In genomic region chrX:70422886-70423336, GRCh38 we compare ENCODE assay signal across 8 cellular contexts. TPM values are rescaled to one million over a fixed set of nuclear protein-coding genes. Genes with fewer than 3 reads are reported as not detected.
DNase-seq lines count a peak whose midpoint lies in the region; ATAC-seq, FAIRE-seq and TF ChIP-seq lines count a peak whose summit lies in the region.

Gene GDPD2, plus strand, starts transcription at chrX:70423314. Its CDS starts 1,671 bp downstream, at chrX:70424985.

- no peaks in the 10 kb centered on the region for H3K9me1 ChIP-seq in endothelial cell of umbilical vein (replicated peaks; ENCODE audit: control insufficient read depth, extremely low read depth, insufficient read depth, low read length)

- H3K79me2 ChIP-seq in HCT116 (ENCODE audit: insufficient read depth, low read length) (no peaks in the 10 kb centered on the region), endothelial cell of umbilical vein (ENCODE audit: control insufficient read depth, insufficient read depth, low read length) (no peaks in the 10 kb centered on the region), parathyroid adenoma (no peaks in the 10 kb centered on the region)

- no peak within 1 kb of the TSS for H3K4me2 ChIP-seq in HCT116 (ENCODE audit: low read length)
- no peak within 1 kb of the TSS for H3K4me2 ChIP-seq in endothelial cell of umbilical vein (ENCODE audit: insufficient read depth, low read length)
- H3K4me2 ChIP-seq in parathyroid adenoma (ENCODE audit: low read length) = no peak within 1 kb of the TSS

- H3K36me3 ChIP-seq in HCT116 (ENCODE audit: control insufficient read depth in 1 of 2, insufficient read depth in 2 of 2, low read length in 2 of 2) (no peaks in the 10 kb centered on the region; a peak in 1 of 4 replicates), endothelial cell of umbilical vein (ENCODE audit: control insufficient read depth in 2 of 2, extremely low read depth in 1 of 2, insufficient read depth in 2 of 2, low read length in 2 of 2) (no peaks in the 10 kb centered on the region), parathyroid adenoma (ENCODE audit: control insufficient read depth, insufficient read depth, low read length) (no peaks in the 10 kb centered on the region)
- H3K36me3 ChIP-seq in CD4-positive, alpha-beta memory T cell (ENCODE audit: insufficient read depth, low read length) = no peaks in the 10 kb centered on the region

- H3K4me1 ChIP-seq in HCT116 (ENCODE audit: control insufficient read depth in 1 of 2, insufficient read depth in 2 of 2, low read length in 2 of 2) = no peaks in the 10 kb centered on the region
- H3K4me1 ChIP-seq in endothelial cell of umbilical vein (ENCODE audit: control insufficient read depth, extremely low read depth, insufficient read depth, low read length) = no peaks in the 10 kb centered on the region
- no peaks in the 10 kb centered on the region for H3K4me1 ChIP-seq in parathyroid adenoma
- H3K4me1 ChIP-seq in CD4-positive, alpha-beta memory T cell (ENCODE audit: insufficient read depth, low read length) = no peaks in the 10 kb centered on the region

- dilution Hi-C loops in endothelial cell of umbilical vein (cut with MboI; ENCODE audit: extremely low pct_ligation_motif_present, low sequenced_read_pairs) = no loop called here

- TF ChIP-seq CTCF in HCT116 (IDR thresholded peaks at IDR 0.05 in 2 of 3, conservative IDR thresholded peaks at IDR 0.05 in 1 of 3; ENCODE audit: borderline replicate concordance in 1 of 3, insufficient read depth in 1 of 3, low read depth in 2 of 3, low read length in 2 of 3) = peak; percentile 18 to 26 (median 23); a peak in 4 of 6 replicates
- TF ChIP-seq CTCF in endothelial cell of umbilical vein (IDR thresholded peaks at IDR 0.05; ENCODE audit: extremely low read depth in 1 of 2, insufficient read depth in 1 of 2, low read depth in 1 of 2, low read length in 2 of 2) = peak in 1 of 2 donors; percentile 10
- TF ChIP-seq CTCF in parathyroid adenoma (IDR thresholded peaks at IDR 0.05) = peak; percentile 11

- POLR2A ChIA-PET in HCT116 (lab: Charles Lee) = no interaction called here
- POLR2A ChIA-PET in endothelial cell of umbilical vein (lab: Charles Lee) = no interaction called here
- POLR2A ChIA-PET in CD4-positive, alpha-beta memory T cell (lab: Charles Lee; ENCODE audit: partially characterized antibody) = no interaction called here

- TF ChIP-seq POLR2A in HCT116 (IDR thresholded peaks at IDR 0.05; ENCODE audit: borderline replicate concordance, extremely low read depth, insufficient read depth, insufficient read length) = no peak
- no peak for TF ChIP-seq POLR2A in endothelial cell of umbilical vein (IDR thresholded peaks at IDR 0.05; ENCODE audit: low read depth, low read length)

- H2AFZ ChIP-seq in HCT116 (ENCODE audit: low read depth, low read length, poor library complexity, severe bottlenecking) = no peak within 1 kb of the TSS
- no peak within 1 kb of the TSS for H2AFZ ChIP-seq in endothelial cell of umbilical vein (ENCODE audit: low read depth, low read length)
- H2AFZ ChIP-seq in parathyroid adenoma = no peak within 1 kb of the TSS

- H3K36me3 Mint-ChIP-seq in CD4-positive, alpha-beta memory T cell = no peaks in the 10 kb centered on the region

- H3K27ac ChIP-seq in HCT116 (ENCODE audit: low read depth, low read length) (no peak within 1 kb of the TSS), endothelial cell of umbilical vein (ENCODE audit: insufficient read depth, low read depth, low read length) (no peak within 1 kb of the TSS), parathyroid adenoma (no peak within 1 kb of the TSS)
- no peak within 1 kb of the TSS for H3K27ac ChIP-seq in CD4-positive, alpha-beta memory T cell (ENCODE audit: low read depth, low read length)

- ATAC-seq in HCT116 = peak; percentile 90
- no peak for ATAC-seq in HG03139 (IDR thresholded peaks at IDR 0.05; ENCODE audit: unreplicated experiment)

- H3K9me3 Mint-ChIP-seq in CD4-positive, alpha-beta memory T cell = no peaks in the 10 kb centered on the region

- H3K27ac Mint-ChIP-seq in CD4-positive, alpha-beta memory T cell = no peak within 1 kb of the TSS

- DNase-seq in HCT116 (ENCODE audit: low read depth, low spot score) = no peak
- DNase-seq in NCI-H510A treated with DMSO at 0.1 percent for 48 hours (lab: John Stamatoyannopoulos, UW) = peak; percentile 59
- no peak for DNase-seq in endothelial cell of umbilical vein (ENCODE audit: low read depth, low spot score)
- DNase-seq in CD4-positive, alpha-beta memory T cell = no peak
- no peak for DNase-seq in activated CD4-positive, CD25-positive, alpha-beta regulatory T cell treated with anti-CD3 and anti-CD28 coated beads, Interleukin-2, amount 50 U/mL, for 72 hours
- no peak for DNase-seq in NCI-H1930 (lab: John Stamatoyannopoulos, UW)

- intact Hi-C loops in HCT116 (cut with micrococcal nuclease) = loop anchor here (10.0 kb wide), 1 partner anchor 242 kb away; no protein-coding TSS in a partner anchor
- intact Hi-C loops in endothelial cell of umbilical vein (cut with micrococcal nuclease) = no loop called here
- intact Hi-C loops in CD4-positive, alpha-beta memory T cell (cut with micrococcal nuclease) = no loop called here

- RAD21 ChIA-PET in HCT116 (lab: Charles Lee; ENCODE audit: low non-redundant PET in 1 of 2, low total read pairs in 2 of 2, uncharacterized antibody in 2 of 2, unreplicated experiment in 2 of 2) = interaction anchor here in 1 of 2 experiments (1.1 to 2.0 kb wide), 2 partner anchors 242 to 243 kb away, joined by 3 to 6 read pairs; no protein-coding TSS in a partner anchor

- FAIRE-seq in endothelial cell of umbilical vein (lab: Jason Lieb, UNC) = peak; percentile 18

- no peaks in the 10 kb centered on the region for H3K9me2 ChIP-seq in HCT116 (ENCODE audit: insufficient read depth)

- H3K9ac ChIP-seq in HCT116 (ENCODE audit: low read length) = no peak within 1 kb of the TSS
- H3K9ac ChIP-seq in endothelial cell of umbilical vein (replicated peaks; ENCODE audit: extremely low read depth, insufficient read depth, low read length) = no peak within 1 kb of the TSS
- no peak within 1 kb of the TSS for H3K9ac ChIP-seq in parathyroid adenoma

- no peaks in the 10 kb centered on the region for H3K9me3 ChIP-seq in HCT116 (ENCODE audit: control insufficient read depth in 1 of 2, insufficient read depth in 1 of 2, low read depth in 1 of 2, low read length in 2 of 2)
- H3K9me3 ChIP-seq in endothelial cell of umbilical vein (replicated peaks; ENCODE audit: control insufficient read depth, insufficient read depth, low read length) = no peaks in the 10 kb centered on the region
- no peaks in the 10 kb centered on the region for H3K9me3 ChIP-seq in parathyroid adenoma (ENCODE audit: control insufficient read depth, low read length)
- H3K9me3 ChIP-seq in CD4-positive, alpha-beta memory T cell (ENCODE audit: control insufficient read depth in 1 of 2, low read length in 2 of 2) = no peaks in the 10 kb centered on the region

- H3K4me3 Mint-ChIP-seq in CD4-positive, alpha-beta memory T cell = no peak within 1 kb of the TSS

- TF ChIP-seq RAD21 in HCT116 (IDR thresholded peaks at IDR 0.05; ENCODE audit: low read depth) = peak; percentile 52

- H4K20me1 ChIP-seq in HCT116 (ENCODE audit: insufficient read depth) (no peaks in the 10 kb centered on the region), endothelial cell of umbilical vein (replicated peaks; ENCODE audit: control insufficient read depth, extremely low read depth, insufficient read depth, low read length) (no peaks in the 10 kb centered on the region)

- CTCF ChIA-PET in HCT116 (lab: Charles Lee) = interaction anchor here (1.0 to 2.3 kb wide), 3 partner anchors 9 to 242 kb away, joined by 3 to 15 read pairs (median 8); no protein-coding TSS in a partner anchor
- CTCF ChIA-PET in endothelial cell of umbilical vein (lab: Charles Lee) = interaction anchor here (0.9 to 1.9 kb wide), 4 partner anchors 10 to 290 kb away, joined by 3 to 8 read pairs (median 5); partner anchors contain the start of gene IGBP1
- CTCF ChIA-PET in CD4-positive, alpha-beta memory T cell (lab: Charles Lee; ENCODE audit: partially characterized antibody) = interaction anchor here (0.8 kb wide), 1 partner anchor 9 kb away, joined by 3 read pairs; no protein-coding TSS in a partner anchor

- H3K27me3 Mint-ChIP-seq in CD4-positive, alpha-beta memory T cell = no peaks in the 10 kb centered on the region

- no peak within 1 kb of the TSS for H3K4me3 ChIP-seq in HCT116 (replicated peaks in 1 of 2; ENCODE audit: low read depth in 1 of 2, low read length in 2 of 2)
- H3K4me3 ChIP-seq in endothelial cell of umbilical vein (replicated peaks in 1 of 3; ENCODE audit: insufficient read depth in 1 of 3, low read depth in 1 of 3, low read length in 3 of 3) = no peak within 1 kb of the TSS
- no peak within 1 kb of the TSS for H3K4me3 ChIP-seq in parathyroid adenoma (ENCODE audit: low read depth, low read length)
- H3K4me3 ChIP-seq in CD4-positive, alpha-beta memory T cell (ENCODE audit: low read length in 2 of 2) = no peak within 1 kb of the TSS

- H3K4me1 Mint-ChIP-seq in CD4-positive, alpha-beta memory T cell = no peaks in the 10 kb centered on the region

- no TSS peak for BruUV-seq in HCT116 (replicated peaks; lab: Mats Ljungman, UMichigan)
- no TSS peak for BruUV-seq in endothelial cell of umbilical vein (replicated peaks; lab: Mats Ljungman, UMichigan)

- H3K27me3 ChIP-seq in HCT116 (ENCODE audit: insufficient read depth, low read length) = no peaks in the 10 kb centered on the region
- H3K27me3 ChIP-seq in endothelial cell of umbilical vein (ENCODE audit: control insufficient read depth in 2 of 2, insufficient read depth in 2 of 2, low read length in 2 of 2) = no peaks in the 10 kb centered on the region
- no peaks in the 10 kb centered on the region for H3K27me3 ChIP-seq in parathyroid adenoma (ENCODE audit: control insufficient read depth, insufficient read depth, low read length)
- no peaks in the 10 kb centered on the region for H3K27me3 ChIP-seq in CD4-positive, alpha-beta memory T cell (ENCODE audit: insufficient read depth, low read length)

TF ChIP-seq in HCT116, 20 proteins besides CTCF, POLR2A, EP300 and RAD21 (continues in another document):
- no peak for TF ChIP-seq ZFX (IDR thresholded peaks at IDR 0.05)
- TF ChIP-seq POLR2AphosphoS5 (IDR thresholded peaks at IDR 0.05; ENCODE audit: low read depth, low read length) = no peak

TF ChIP-seq in endothelial cell of umbilical vein, 7 proteins besides CTCF, POLR2A, EP300 and RAD21 (continues in another document):
- no peak for TF ChIP-seq EZH2 (IDR thresholded peaks at IDR 0.05; ENCODE audit: borderline replicate concordance, low read depth, low read length, severe bottlenecking)

RNA-seq across cellular contexts. Expression of gene GDPD2, which starts in this region (rescaled TPM):
- not detected for total RNA-seq in HCT116 (2021; ENCODE audit: unreplicated experiment)
- 0.07 TPM in 1 of 2 replicates, not detected in the other for polyA plus RNA-seq in HCT116 (2012)
- 0.29 and 0.35 TPM in 2 replicates for total RNA-seq in endothelial cell of umbilical vein
- polyA plus RNA-seq in endothelial cell of umbilical vein = 0.08 and 0.11 TPM in 2 replicates
- 0.03 TPM in 1 of 2 replicates, not detected in the other for polyA plus RNA-seq in endothelial cell of umbilical vein (2011; cell fraction: cytosol; rRNA removed)
- 0.59 and 0.63 TPM in 2 replicates for polyA plus RNA-seq in endothelial cell of umbilical vein (2011; cell fraction: nucleus; rRNA removed)
- polyA plus RNA-seq in endothelial cell of umbilical vein (2012) = not detected in 2 replicates
- not detected in 2 replicates for polyA minus RNA-seq in endothelial cell of umbilical vein
- not detected for polyA minus RNA-seq in endothelial cell of umbilical vein (2011; cell fraction: cytosol; rRNA and poly(A)+ RNA removed)
- 1.0 and 1.5 TPM in 2 replicates for polyA minus RNA-seq in endothelial cell of umbilical vein (2011; cell fraction: nucleus; rRNA and poly(A)+ RNA removed)
- not detected for total RNA-seq in CD4-positive, alpha-beta memory T cell
- not detected for polyA plus RNA-seq in CD4-positive, alpha-beta memory T cell

Comparison
In these comparisons a context has a peak if more than half of its experiments do, and no peak if none do; other contexts are left out.
1. Peak in ATAC-seq in HCT116; RNA of the gene not detected or under 1 TPM.